Comparison of ENCODE assay signal across 16 cellular contexts in the genomic region with DNA sequence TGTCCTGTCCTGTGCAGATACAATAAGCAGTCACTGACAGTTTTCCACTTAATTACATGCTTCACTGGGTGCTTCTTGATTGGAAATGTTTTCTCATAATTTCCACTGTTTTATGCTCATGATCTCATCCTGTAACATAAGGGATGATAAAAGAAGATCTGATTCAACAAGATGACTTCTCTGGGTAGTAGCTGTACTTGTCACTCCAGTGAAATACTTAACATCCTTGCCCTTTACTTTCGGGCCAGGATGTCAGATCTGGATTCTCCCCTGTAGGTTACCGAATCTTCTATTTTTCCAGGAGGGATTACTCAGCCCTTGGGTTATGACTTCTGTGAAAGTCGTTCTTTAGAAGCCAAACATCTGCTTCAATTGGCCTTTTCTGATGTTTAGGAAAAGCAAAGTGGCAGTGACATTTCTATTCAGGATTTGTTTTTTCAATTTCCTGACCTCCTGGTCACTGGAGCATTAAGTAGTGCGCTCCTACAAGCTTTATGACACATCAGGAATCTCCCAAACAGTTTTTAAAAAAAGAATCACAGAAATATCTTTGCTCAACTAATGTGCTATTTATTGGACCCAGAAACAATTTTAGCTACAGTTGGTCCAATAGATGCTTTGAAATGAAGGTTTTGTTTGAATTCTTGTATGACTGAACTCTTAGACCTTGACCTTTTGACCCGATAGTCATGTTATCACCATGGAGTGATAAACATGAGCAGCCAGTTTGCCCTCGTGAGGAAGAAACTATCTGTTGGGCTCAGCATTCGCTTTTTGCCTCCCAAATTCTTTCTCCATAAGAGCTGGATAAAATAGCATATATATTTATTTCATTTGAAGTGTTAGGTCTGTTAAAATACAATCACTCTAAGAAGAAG.
"Had no signal": no experiment of that assay in that cellular context is flagged by ENCODE, and none has a peak within 500 bp of the region (broad histone marks: within the 10 kb centered on the region; RNA-seq: fewer than 3 reads in every experiment).

No MANE protein-coding gene starts in this region.

- H3K27me3 ChIP-seq: ascending aorta, breast epithelium, right atrium auricular region, suprapubic skin, upper lobe of left lung had no signal

- ATAC-seq: activated CD4-positive, alpha-beta T cell treated with anti-CD3 and anti-CD28 coated beads for 36 hours; activated CD8-positive, alpha-beta memory T cell treated with anti-CD3 and anti-CD28 coated beads, Interleukin-2, amount 10 ng/mL, durations not matched to agents 7 days and 5 days; natural killer cell treated with Interleukin-12 subunit alpha and Interleukin-12 subunit beta and Interleukin-15 and Interleukin-18, amount 100 ng/mL, for 72 hours; stimulated activated naive CD8-positive, alpha-beta T cell treated with anti-CD3 and anti-CD28 coated beads, Interleukin-15, Interleukin-2, amounts not matched to agents 100 U/mL and 50 U/mL, for 24 hours had no signal

- H3K27ac ChIP-seq: ascending aorta, breast epithelium, right atrium auricular region, suprapubic skin, upper lobe of left lung had no signal

- H3K4me3 ChIP-seq: ascending aorta, breast epithelium, right atrium auricular region, smooth muscle cell, suprapubic skin, upper lobe of left lung had no signal

- H3K4me2 ChIP-seq: smooth muscle cell had no signal

- H3K9me3 ChIP-seq: ascending aorta, breast epithelium, right atrium auricular region, suprapubic skin, upper lobe of left lung had no signal

- H3K4me1 ChIP-seq: ascending aorta, breast epithelium, right atrium auricular region, suprapubic skin, upper lobe of left lung had no signal

- H3K36me3 ChIP-seq: ascending aorta, breast epithelium, right atrium auricular region, suprapubic skin, upper lobe of left lung had no signal

- DNase-seq: activated CD4-positive, alpha-beta memory T cell treated with anti-CD3 and anti-CD28 coated beads for 36 hours; activated CD4-positive, alpha-beta T cell treated with anti-CD3 and anti-CD28 coated beads for 36 hours; activated CD8-positive, alpha-beta memory T cell treated with anti-CD3 and anti-CD28 coated beads, Interleukin-2, amount 10 ng/mL, durations not matched to agents 7 days and 5 days; activated naive CD4-positive, alpha-beta T cell treated with anti-CD3 and anti-CD28 coated beads, Interleukin-2, amount 10 ng/mL, durations not matched to agents 7 days and 5 days; activated T-cell treated with anti-CD3 and anti-CD28 coated beads, Interleukin-2, amount 50 U/mL, for 24 hours; cerebellar nuclear complex; effector memory CD4-positive, alpha-beta T cell; mesendoderm; stimulated activated naive CD8-positive, alpha-beta T cell treated with anti-CD3 and anti-CD28 coated beads, Interleukin-15, Interleukin-2, amounts not matched to agents 100 U/mL and 50 U/mL, for 24 hours; upper lobe of left lung had no signal
